Comparison of ENCODE assay signal across 7 cellular contexts in the genomic region with DNA sequence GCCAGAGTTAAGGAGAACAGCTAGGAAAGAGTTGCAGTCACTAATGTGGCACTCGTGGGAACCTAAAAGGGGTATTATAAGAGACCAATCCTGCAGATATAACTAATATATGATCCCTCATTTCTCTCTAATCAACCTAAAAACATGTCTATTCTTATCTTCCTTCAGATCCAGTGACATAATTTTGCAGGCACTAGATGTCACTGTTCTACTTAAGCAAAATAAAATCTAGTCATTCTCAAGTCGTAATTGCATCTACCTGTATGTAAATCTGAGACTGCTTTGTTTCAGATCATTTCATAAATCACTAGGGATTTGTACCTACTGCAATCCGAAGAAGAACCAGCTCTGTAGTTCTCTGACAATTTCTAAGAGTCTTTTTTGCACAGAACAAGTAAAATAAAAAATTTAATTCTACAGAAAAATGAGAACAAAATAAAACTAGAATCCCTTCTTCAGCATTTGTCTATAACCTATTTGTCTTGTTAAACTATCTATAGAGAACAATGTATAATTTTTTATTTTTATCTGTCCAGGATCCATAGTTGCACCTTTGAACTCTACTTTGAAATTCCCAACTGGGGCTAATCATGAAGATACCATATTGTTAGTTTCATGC. TPM values are rescaled to one million over a fixed set of nuclear protein-coding genes. Genes with fewer than 3 reads are reported as not detected.
DNase-seq lines count a peak whose midpoint lies in the region; ATAC-seq and TF ChIP-seq lines count a peak whose summit lies in the region.

No MANE protein-coding gene starts in this region.

- intact Hi-C loops in prostate gland (cut with DNase I), result no loop called here
- intact Hi-C loops in activated T-helper 2 cell treated with anti-CD3 and anti-CD28 coated beads, Interferon-gamma antibody, Interleukin-2, Interleukin-4, amounts not matched to agents 10 μg/mL and 5 μg/mL and 100 μg/mL, durations not matched to agents 14 hours and 24 hours and 36 hours (cut with micrococcal nuclease), result no loop called here

- H4K20me1 ChIP-seq in neural cell (ENCODE audit: insufficient read depth), result no peaks in the 10 kb centered on the region

- no peaks in the 10 kb centered on the region for H3K9me3 Mint-ChIP-seq in activated T-helper 2 cell treated with anti-CD3 and anti-CD28 coated beads, Interferon-gamma antibody, Interleukin-2, Interleukin-4, amounts not matched to agents 10 μg/mL and 5 μg/mL and 100 μg/mL, durations not matched to agents 14 hours and 24 hours and 36 hours

- H3K4me1 ChIP-seq in prostate gland (replicated peaks), result no peaks in the 10 kb centered on the region

- H3K27me3 ChIP-seq in neural cell (ENCODE audit: insufficient read depth, low read depth, low read length) (no peaks in the 10 kb centered on the region), prostate gland (replicated peaks; ENCODE audit: insufficient read depth) (no peaks in the 10 kb centered on the region)

- H3K27ac ChIP-seq in neural cell (ENCODE audit: low read length) (no peak overlapping the region), prostate gland (no peak overlapping the region)

- H2AFZ ChIP-seq in neural cell (ENCODE audit: low read depth, low read length), result no peak overlapping the region

- no peak overlapping the region for H3K4me3 ChIP-seq in neural cell (ENCODE audit: low read length)
- no peak overlapping the region for H3K4me3 ChIP-seq in prostate gland

- no peaks in the 10 kb centered on the region for H3K4me1 Mint-ChIP-seq in activated T-helper 2 cell treated with anti-CD3 and anti-CD28 coated beads, Interferon-gamma antibody, Interleukin-2, Interleukin-4, amounts not matched to agents 10 μg/mL and 5 μg/mL and 100 μg/mL, durations not matched to agents 14 hours and 24 hours and 36 hours (ENCODE audit: low read depth)

- TF ChIP-seq RAD21 in neural cell (conservative IDR thresholded peaks at IDR 0.05), result peak; percentile 73

- no peaks in the 10 kb centered on the region for H3K36me3 Mint-ChIP-seq in activated T-helper 2 cell treated with anti-CD3 and anti-CD28 coated beads, Interferon-gamma antibody, Interleukin-2, Interleukin-4, amounts not matched to agents 10 μg/mL and 5 μg/mL and 100 μg/mL, durations not matched to agents 14 hours and 24 hours and 36 hours (ENCODE audit: low read depth)

- WGBS in prostate gland, result 37% methylated on average over 3 of the region's 3 CpGs

- H3K27ac Mint-ChIP-seq in activated T-helper 2 cell treated with anti-CD3 and anti-CD28 coated beads, Interferon-gamma antibody, Interleukin-2, Interleukin-4, amounts not matched to agents 10 μg/mL and 5 μg/mL and 100 μg/mL, durations not matched to agents 14 hours and 24 hours and 36 hours, result no peak overlapping the region

- H3F3A ChIP-seq in neural cell (ENCODE audit: insufficient read depth, low read length, poor library complexity, severe bottlenecking), result no peaks in the 10 kb centered on the region

- peak; percentile 74 for ATAC-seq in GM18517 (IDR thresholded peaks at IDR 0.05; ENCODE audit: unreplicated experiment)
- ATAC-seq in HG03135 (IDR thresholded peaks at IDR 0.05; ENCODE audit: unreplicated experiment), result peak; percentile 50

- H3K9me2 ChIP-seq in neural cell (ENCODE audit: insufficient read depth, low read length), result no peaks in the 10 kb centered on the region

- TF ChIP-seq CTCF in neural cell (IDR thresholded peaks at IDR 0.05; ENCODE audit: poor library complexity, severe bottlenecking), result peak; percentile 75
- TF ChIP-seq CTCF in prostate gland (IDR thresholded peaks at IDR 0.05), result no peak

- H3K36me3 ChIP-seq in neural cell (ENCODE audit: insufficient read depth, low read length) (no peaks in the 10 kb centered on the region), prostate gland (no peaks in the 10 kb centered on the region)

- no peak overlapping the region for H3K4me2 ChIP-seq in neural cell (ENCODE audit: low read length)

- H3K9ac ChIP-seq in neural cell (ENCODE audit: low read length), result no peak overlapping the region

- H3K9me3 ChIP-seq in neural cell (ENCODE audit: low read length), result no peaks in the 10 kb centered on the region
- no peaks in the 10 kb centered on the region for H3K9me3 ChIP-seq in prostate gland

- no peak for TF ChIP-seq POLR2A in prostate gland (IDR thresholded peaks at IDR 0.05)

- H3K27me3 Mint-ChIP-seq in activated T-helper 2 cell treated with anti-CD3 and anti-CD28 coated beads, Interferon-gamma antibody, Interleukin-2, Interleukin-4, amounts not matched to agents 10 μg/mL and 5 μg/mL and 100 μg/mL, durations not matched to agents 14 hours and 24 hours and 36 hours (ENCODE audit: low read depth), result no peaks in the 10 kb centered on the region

- in situ Hi-C loops in SK-MEL-5 (cut with HindIII; ENCODE audit: low pct_unique_long_range_greater_than_20kb, low sequenced_read_pairs), result no loop called here

- no peak overlapping the region for H3K4me3 Mint-ChIP-seq in activated T-helper 2 cell treated with anti-CD3 and anti-CD28 coated beads, Interferon-gamma antibody, Interleukin-2, Interleukin-4, amounts not matched to agents 10 μg/mL and 5 μg/mL and 100 μg/mL, durations not matched to agents 14 hours and 24 hours and 36 hours (ENCODE audit: low read depth)

- DNase-seq in SK-MEL-5 (ENCODE audit: low read depth, low spot score) (peak; percentile 28), prostate gland (ENCODE audit: low spot score) (no peak), DMS79 (lab: John Stamatoyannopoulos, UW) (no peak)
- DNase-seq in activated T-helper 2 cell treated with anti-CD3 and anti-CD28 coated beads, Interferon-gamma antibody, Interleukin-2, Interleukin-4, amounts not matched to agents 10 μg/mL and 5 μg/mL and 100 μg/mL, durations not matched to agents 14 hours and 24 hours and 36 hours (ENCODE audit: low spot score), result no peak

- no peaks in the 10 kb centered on the region for H3K79me2 ChIP-seq in neural cell (replicated peaks; ENCODE audit: insufficient read depth, low read length)

- TF ChIP-seq EP300 in neural cell (conservative IDR thresholded peaks at IDR 0.05; ENCODE audit: poor library complexity, severe bottlenecking), result no peak

TF ChIP-seq in neural cell, 6 proteins besides CTCF, POLR2A, EP300 and RAD21:
- TF ChIP-seq MXI1 (conservative IDR thresholded peaks at IDR 0.05; ENCODE audit: poor library complexity, severe bottlenecking) (no peak), SMC3 (conservative IDR thresholded peaks at IDR 0.05; ENCODE audit: poor library complexity) (peak; percentile 66), TAF1 (IDR thresholded peaks at IDR 0.05; ENCODE audit: low read depth) (no peak)

RNA-seq across cellular contexts. Expression of a gene that starts 56.5 kb away (rescaled TPM):
- 0.32 and 0.75 TPM in 2 replicates for total RNA-seq in SK-MEL-5 (2014; rRNA removed; shearing (Covaris generic))
- polyA plus RNA-seq in SK-MEL-5 (2015; cell fraction: cytosol; rRNA removed), result 0.74 and 1.4 TPM in 2 replicates
- polyA plus RNA-seq in SK-MEL-5 (2015; cell fraction: nucleus; rRNA removed), result 0.11 and 0.14 TPM in 2 replicates
- 0.69 and 0.88 TPM in 2 replicates for polyA plus RNA-seq in neural cell
- 2.9 and 3.7 TPM in 2 replicates for polyA minus RNA-seq in neural cell
- 10 to 100 TPM in 1 of 2 donors, 1 to 10 TPM in 1; 1.0 to 32.8 TPM for total RNA-seq in prostate gland
- total RNA-seq in activated T-helper 2 cell treated with anti-CD3 and anti-CD28 coated beads, Interferon-gamma antibody, Interleukin-2, Interleukin-4, amounts not matched to agents 10 μg/mL and 5 μg/mL and 100 μg/mL, durations not matched to agents 14 hours and 24 hours and 36 hours, result not detected in 2 replicates
